21 cellular contexts compared by ENCODE assay signal in genomic region chr15:34851007-34851406, GRCh38. TPM values are rescaled to one million over a fixed set of nuclear protein-coding genes. Genes with fewer than 3 reads are reported as not detected.
"Had no signal": no experiment of that assay in that cellular context is flagged by ENCODE, and none has a peak within 500 bp of the region (broad histone marks: within the 10 kb centered on the region; RNA-seq: fewer than 3 reads in every experiment).

No MANE protein-coding gene starts in this region.

- H3K4me1 Mint-ChIP-seq: neural progenitor cell had no signal

- H3K27ac ChIP-seq: epithelial cell of prostate, esophagus muscularis mucosa, gastrocnemius medialis, heart right ventricle, neural progenitor cell, ovary, stomach had no signal

- H3K36me3 ChIP-seq: neural progenitor cell, ovary had no signal

- H3K4me3 Mint-ChIP-seq: dendritic cell treated with granulocyte-macrophage colony-stimulating factor and Interleukin-4, amounts not matched to agents 40 ng/mL and 50 ng/mL, for 4 days; effector memory CD8-positive, alpha-beta T cell; natural killer cell treated with Interleukin-12 subunit alpha and Interleukin-12 subunit beta and Interleukin-15 and Interleukin-18, amount 100 ng/mL, for 72 hours; neural progenitor cell; type B pancreatic cell had no signal

- H2AFZ ChIP-seq: neural progenitor cell had no signal

- H3K4me2 ChIP-seq: neural progenitor cell, smooth muscle cell had no signal

- H3K9me3 ChIP-seq: esophagus muscularis mucosa, gastrocnemius medialis, heart right ventricle, ovary, stomach had no signal

- FAIRE-seq: colon, islet of Langerhans, urothelium cell line had no signal

- H3K9me3 Mint-ChIP-seq: effector memory CD8-positive, alpha-beta T cell; natural killer cell treated with Interleukin-12 subunit alpha and Interleukin-12 subunit beta and Interleukin-15 and Interleukin-18, amount 100 ng/mL, for 72 hours; type B pancreatic cell had no signal

- H3K27me3 Mint-ChIP-seq: dendritic cell treated with granulocyte-macrophage colony-stimulating factor and Interleukin-4, amounts not matched to agents 40 ng/mL and 50 ng/mL, for 4 days; effector memory CD8-positive, alpha-beta T cell; natural killer cell treated with Interleukin-12 subunit alpha and Interleukin-12 subunit beta and Interleukin-15 and Interleukin-18, amount 100 ng/mL, for 72 hours; type B pancreatic cell had no signal

- H3K4me1 ChIP-seq: neural progenitor cell had no signal

- DNase-seq: effector memory CD8-positive, alpha-beta T cell; gastrocnemius medialis; heart right ventricle; hypothalamus; mammary epithelial cell; nucleus accumbens; ovary; right cardiac atrium; stimulated activated CD4-positive, alpha-beta T cell treated with anti-CD3 and anti-CD28 coated beads, Interleukin-2, amount 100 ng/mL, for 48 hours; stomach had no signal

- H3K9ac ChIP-seq: neural progenitor cell had no signal

- H3K27ac Mint-ChIP-seq: dendritic cell treated with granulocyte-macrophage colony-stimulating factor and Interleukin-4, amounts not matched to agents 40 ng/mL and 50 ng/mL, for 4 days; effector memory CD8-positive, alpha-beta T cell; natural killer cell treated with Interleukin-12 subunit alpha and Interleukin-12 subunit beta and Interleukin-15 and Interleukin-18, amount 100 ng/mL, for 72 hours; neural progenitor cell; type B pancreatic cell had no signal

- H3K4me3 ChIP-seq: esophagus muscularis mucosa, gastrocnemius medialis, heart right ventricle, neural progenitor cell, ovary, smooth muscle cell, stomach had no signal

- H3K27me3 ChIP-seq: esophagus muscularis mucosa, gastrocnemius medialis, heart right ventricle, neural progenitor cell, ovary, stomach had no signal

- ATAC-seq: effector memory CD8-positive, alpha-beta T cell; gastrocnemius medialis; heart right ventricle; left lobe of liver; natural killer cell treated with Interleukin-12 subunit alpha and Interleukin-12 subunit beta and Interleukin-15 and Interleukin-18, amount 100 ng/mL, for 72 hours; right cardiac atrium had no signal

RNA-seq across cellular contexts. Expression of gene ACTC1, which starts 55.7 kb away (rescaled TPM):
- total RNA-seq: left lobe of liver; mammary epithelial cell; natural killer cell treated with Interleukin-12 subunit alpha and Interleukin-12 subunit beta and Interleukin-15 and Interleukin-18, amount 100 ng/mL, for 72 hours had no signal
